ENCODE assay signal across 1 cellular context in the genomic region with DNA sequence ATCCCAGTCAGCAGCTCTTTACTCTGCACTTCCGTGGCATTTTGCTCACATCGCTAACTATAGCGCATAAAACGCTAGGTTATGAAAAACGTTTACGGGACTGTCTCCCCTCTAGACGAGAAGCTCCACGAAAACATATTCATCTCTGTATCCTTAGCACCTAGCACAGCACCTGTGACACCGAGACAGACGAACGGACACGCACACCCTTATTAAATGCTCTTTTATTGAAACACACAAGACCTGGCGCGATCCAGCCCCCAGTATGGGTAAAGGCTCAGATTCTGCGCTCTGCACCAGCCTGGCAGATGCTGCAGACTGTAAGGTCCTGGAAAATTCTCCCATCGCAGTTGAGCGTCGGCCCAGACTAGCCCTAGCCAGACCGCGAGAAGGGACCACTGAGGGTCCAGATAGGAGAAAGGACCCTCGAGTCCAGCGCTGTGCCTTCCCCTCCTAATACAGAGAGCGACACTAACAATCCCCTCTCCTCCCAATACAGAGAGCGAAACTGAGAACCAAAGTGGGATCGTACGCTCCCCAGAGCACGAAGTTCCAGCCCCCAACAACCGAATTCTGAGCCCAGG.
TF ChIP-seq lines count a peak whose summit lies in the region.

No MANE protein-coding gene starts in this region.

TF ChIP-seq in GM12878, 131 proteins besides CTCF, POLR2A, EP300 and RAD21 (continued from another document):
- TF ChIP-seq, protein P1, sequence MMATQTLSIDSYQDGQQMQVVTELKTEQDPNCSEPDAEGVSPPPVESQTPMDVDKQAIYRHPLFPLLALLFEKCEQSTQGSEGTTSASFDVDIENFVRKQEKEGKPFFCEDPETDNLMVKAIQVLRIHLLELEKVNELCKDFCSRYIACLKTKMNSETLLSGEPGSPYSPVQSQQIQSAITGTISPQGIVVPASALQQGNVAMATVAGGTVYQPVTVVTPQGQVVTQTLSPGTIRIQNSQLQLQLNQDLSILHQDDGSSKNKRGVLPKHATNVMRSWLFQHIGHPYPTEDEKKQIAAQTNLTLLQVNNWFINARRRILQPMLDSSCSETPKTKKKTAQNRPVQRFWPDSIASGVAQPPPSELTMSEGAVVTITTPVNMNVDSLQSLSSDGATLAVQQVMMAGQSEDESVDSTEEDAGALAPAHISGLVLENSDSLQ (IDR thresholded peaks at IDR 0.05), result no peak
- TF ChIP-seq, protein P2, sequence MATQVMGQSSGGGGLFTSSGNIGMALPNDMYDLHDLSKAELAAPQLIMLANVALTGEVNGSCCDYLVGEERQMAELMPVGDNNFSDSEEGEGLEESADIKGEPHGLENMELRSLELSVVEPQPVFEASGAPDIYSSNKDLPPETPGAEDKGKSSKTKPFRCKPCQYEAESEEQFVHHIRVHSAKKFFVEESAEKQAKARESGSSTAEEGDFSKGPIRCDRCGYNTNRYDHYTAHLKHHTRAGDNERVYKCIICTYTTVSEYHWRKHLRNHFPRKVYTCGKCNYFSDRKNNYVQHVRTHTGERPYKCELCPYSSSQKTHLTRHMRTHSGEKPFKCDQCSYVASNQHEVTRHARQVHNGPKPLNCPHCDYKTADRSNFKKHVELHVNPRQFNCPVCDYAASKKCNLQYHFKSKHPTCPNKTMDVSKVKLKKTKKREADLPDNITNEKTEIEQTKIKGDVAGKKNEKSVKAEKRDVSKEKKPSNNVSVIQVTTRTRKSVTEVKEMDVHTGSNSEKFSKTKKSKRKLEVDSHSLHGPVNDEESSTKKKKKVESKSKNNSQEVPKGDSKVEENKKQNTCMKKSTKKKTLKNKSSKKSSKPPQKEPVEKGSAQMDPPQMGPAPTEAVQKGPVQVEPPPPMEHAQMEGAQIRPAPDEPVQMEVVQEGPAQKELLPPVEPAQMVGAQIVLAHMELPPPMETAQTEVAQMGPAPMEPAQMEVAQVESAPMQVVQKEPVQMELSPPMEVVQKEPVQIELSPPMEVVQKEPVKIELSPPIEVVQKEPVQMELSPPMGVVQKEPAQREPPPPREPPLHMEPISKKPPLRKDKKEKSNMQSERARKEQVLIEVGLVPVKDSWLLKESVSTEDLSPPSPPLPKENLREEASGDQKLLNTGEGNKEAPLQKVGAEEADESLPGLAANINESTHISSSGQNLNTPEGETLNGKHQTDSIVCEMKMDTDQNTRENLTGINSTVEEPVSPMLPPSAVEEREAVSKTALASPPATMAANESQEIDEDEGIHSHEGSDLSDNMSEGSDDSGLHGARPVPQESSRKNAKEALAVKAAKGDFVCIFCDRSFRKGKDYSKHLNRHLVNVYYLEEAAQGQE (IDR thresholded peaks at IDR 0.05; ENCODE audit: low read depth, low read length), result no peak
- no peak for TF ChIP-seq MEF2B (IDR thresholded peaks at IDR 0.05; ENCODE audit: partially characterized antibody, poor library complexity, severe bottlenecking)
- TF ChIP-seq LARP7 (IDR thresholded peaks at IDR 0.05), result no peak
- TF ChIP-seq POU2F2 (IDR thresholded peaks at IDR 0.05; ENCODE audit: borderline replicate concordance, low read depth, low read length), result no peak
- no peak for TF ChIP-seq ZNF687 (IDR thresholded peaks at IDR 0.05)
- TF ChIP-seq, protein P3, sequence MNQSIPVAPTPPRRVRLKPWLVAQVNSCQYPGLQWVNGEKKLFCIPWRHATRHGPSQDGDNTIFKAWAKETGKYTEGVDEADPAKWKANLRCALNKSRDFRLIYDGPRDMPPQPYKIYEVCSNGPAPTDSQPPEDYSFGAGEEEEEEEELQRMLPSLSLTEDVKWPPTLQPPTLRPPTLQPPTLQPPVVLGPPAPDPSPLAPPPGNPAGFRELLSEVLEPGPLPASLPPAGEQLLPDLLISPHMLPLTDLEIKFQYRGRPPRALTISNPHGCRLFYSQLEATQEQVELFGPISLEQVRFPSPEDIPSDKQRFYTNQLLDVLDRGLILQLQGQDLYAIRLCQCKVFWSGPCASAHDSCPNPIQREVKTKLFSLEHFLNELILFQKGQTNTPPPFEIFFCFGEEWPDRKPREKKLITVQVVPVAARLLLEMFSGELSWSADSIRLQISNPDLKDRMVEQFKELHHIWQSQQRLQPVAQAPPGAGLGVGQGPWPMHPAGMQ (IDR thresholded peaks at IDR 0.05; ENCODE audit: borderline replicate concordance), result no peak
